In the genomic region with DNA sequence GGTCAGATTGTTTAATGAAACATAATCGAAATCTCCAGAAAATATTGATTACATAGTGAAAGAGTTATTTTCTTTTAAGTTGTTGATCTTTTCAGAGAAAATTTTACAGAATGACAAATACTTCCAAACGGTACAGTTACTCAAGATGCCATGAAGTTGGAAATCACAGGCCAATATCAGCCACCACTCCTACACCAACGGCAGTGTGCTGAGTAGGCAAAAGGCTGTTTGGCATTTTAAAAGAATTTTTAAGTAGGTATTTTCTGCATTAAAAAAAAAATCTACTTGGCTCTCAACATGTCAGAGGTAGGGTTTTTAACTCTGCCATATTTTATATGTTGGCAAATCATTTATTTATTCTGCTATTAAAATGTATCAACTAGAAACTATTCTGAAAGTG, we compare ENCODE assay signal across 32 cellular contexts. TPM values are rescaled to one million over a fixed set of nuclear protein-coding genes. Genes with fewer than 3 reads are reported as not detected.
"Had no signal": no experiment of that assay in that cellular context is flagged by ENCODE, and none has a peak within 500 bp of the region (broad histone marks: within the 10 kb centered on the region; RNA-seq: fewer than 3 reads in every experiment).

No MANE protein-coding gene starts in this region.

- H3K79me2 ChIP-seq: parathyroid adenoma had no signal

- H3K4me3 Mint-ChIP-seq: dendritic cell treated with granulocyte-macrophage colony-stimulating factor and Interleukin-4, amounts not matched to agents 40 ng/mL and 50 ng/mL, for 4 days; naive thymus-derived CD4-positive, alpha-beta T cell; nephron; neural progenitor cell; stimulated activated naive CD8-positive, alpha-beta T cell treated with anti-CD3 and anti-CD28 coated beads, Interleukin-15, amount 100 ng/mL, for 72 hours had no signal

- H3K27ac Mint-ChIP-seq: dendritic cell treated with granulocyte-macrophage colony-stimulating factor and Interleukin-4, amounts not matched to agents 40 ng/mL and 50 ng/mL, for 4 days; naive thymus-derived CD4-positive, alpha-beta T cell; neural progenitor cell; stimulated activated naive CD8-positive, alpha-beta T cell treated with anti-CD3 and anti-CD28 coated beads, Interleukin-15, amount 100 ng/mL, for 72 hours had no signal

- H2AFZ ChIP-seq: neural progenitor cell, parathyroid adenoma had no signal

- H3K27ac ChIP-seq: esophagus muscularis mucosa, foreskin keratinocyte, gastroesophageal sphincter, heart right ventricle, neural progenitor cell, parathyroid adenoma, prostate gland, suprapubic skin, transverse colon, upper lobe of right lung, uterus had no signal

- H3K9me3 Mint-ChIP-seq: dendritic cell treated with granulocyte-macrophage colony-stimulating factor and Interleukin-4, amounts not matched to agents 40 ng/mL and 50 ng/mL, for 4 days; naive thymus-derived CD4-positive, alpha-beta T cell; nephron; neural progenitor cell; stimulated activated naive CD8-positive, alpha-beta T cell treated with anti-CD3 and anti-CD28 coated beads, Interleukin-15, amount 100 ng/mL, for 72 hours had no signal

- FAIRE-seq: endothelial cell of umbilical vein, small intestine had no signal

- H3K4me1 ChIP-seq: esophagus muscularis mucosa, foreskin keratinocyte, gastroesophageal sphincter, heart right ventricle, neural progenitor cell, parathyroid adenoma, prostate gland, suprapubic skin, transverse colon, upper lobe of right lung, uterus had no signal

- H3K4me3 ChIP-seq: esophagus muscularis mucosa, gastroesophageal sphincter, heart right ventricle, neural progenitor cell, prostate gland, suprapubic skin, transverse colon, upper lobe of right lung, uterus had no signal

- H3K4me2 ChIP-seq: neural progenitor cell had no signal

- H3K27me3 Mint-ChIP-seq: dendritic cell treated with granulocyte-macrophage colony-stimulating factor and Interleukin-4, amounts not matched to agents 40 ng/mL and 50 ng/mL, for 4 days had no signal

- H3K36me3 ChIP-seq: esophagus muscularis mucosa, gastroesophageal sphincter, heart right ventricle, neural progenitor cell, prostate gland, suprapubic skin, transverse colon, upper lobe of right lung, uterus had no signal

- H3K27me3 ChIP-seq: esophagus muscularis mucosa, foreskin keratinocyte, gastroesophageal sphincter, heart right ventricle, neural progenitor cell, suprapubic skin, transverse colon, upper lobe of right lung, uterus had no signal

- H3K4me1 Mint-ChIP-seq: naive thymus-derived CD4-positive, alpha-beta T cell; nephron; neural progenitor cell; stimulated activated naive CD8-positive, alpha-beta T cell treated with anti-CD3 and anti-CD28 coated beads, Interleukin-15, amount 100 ng/mL, for 72 hours had no signal

- ATAC-seq: foreskin keratinocyte; gastroesophageal sphincter; heart right ventricle; naive thymus-derived CD4-positive, alpha-beta T cell; right cardiac atrium; stimulated activated naive CD8-positive, alpha-beta T cell treated with anti-CD3 and anti-CD28 coated beads, Interleukin-15, amount 100 ng/mL, for 72 hours; upper lobe of right lung had no signal

- H3K9ac ChIP-seq: neural progenitor cell, parathyroid adenoma had no signal

- H3K9me3 ChIP-seq: esophagus muscularis mucosa, gastroesophageal sphincter, heart right ventricle, prostate gland, suprapubic skin, transverse colon, upper lobe of right lung, uterus had no signal

- H3K36me3 Mint-ChIP-seq: naive thymus-derived CD4-positive, alpha-beta T cell; neural progenitor cell had no signal

- DNase-seq: effector CD8-positive, alpha-beta T cell; foreskin keratinocyte; glutamatergic neuron; heart right ventricle; hippocampal formation; islet precursor cell; kidney glomerular epithelial cell; mesenchymal stem cell; midbrain; naive thymus-derived CD4-positive, alpha-beta T cell; right cardiac atrium; small intestine; stimulated activated CD4-positive, alpha-beta T cell treated with anti-CD3 and anti-CD28 coated beads, Interleukin-12 subunit alpha, Interleukin-12 subunit beta, amount 100 ng/mL, for 4 hours; stimulated activated CD4-positive, alpha-beta T cell treated with anti-CD3 and anti-CD28 coated beads, Interleukin-1b, Interleukin-23, amount 100 ng/mL, for 48 hours; stimulated activated CD4-positive, alpha-beta T cell treated with anti-CD3 and anti-CD28 coated beads, Interleukin-4, amount 100 ng/mL, for 1 hour; stimulated activated CD8-positive, alpha-beta memory T cell treated with anti-CD3 and anti-CD28 coated beads, Interleukin-4, amount 100 ng/mL, for 48 hours; stimulated activated naive CD4-positive, alpha-beta T cell; stimulated activated naive CD8-positive, alpha-beta T cell treated with anti-CD3 and anti-CD28 coated beads, Interleukin-15, amount 100 ng/mL, for 72 hours; transverse colon; upper lobe of right lung; uterus had no signal

RNA-seq across cellular contexts. Expression of gene SLC38A4, which starts 21.7 kb away (rescaled TPM):
- total RNA-seq: epithelial cell of proximal tubule; naive thymus-derived CD4-positive, alpha-beta T cell; renal cortical epithelial cell had no signal
- polyA plus RNA-seq: naive thymus-derived CD4-positive, alpha-beta T cell had no signal
